In the genomic region with DNA sequence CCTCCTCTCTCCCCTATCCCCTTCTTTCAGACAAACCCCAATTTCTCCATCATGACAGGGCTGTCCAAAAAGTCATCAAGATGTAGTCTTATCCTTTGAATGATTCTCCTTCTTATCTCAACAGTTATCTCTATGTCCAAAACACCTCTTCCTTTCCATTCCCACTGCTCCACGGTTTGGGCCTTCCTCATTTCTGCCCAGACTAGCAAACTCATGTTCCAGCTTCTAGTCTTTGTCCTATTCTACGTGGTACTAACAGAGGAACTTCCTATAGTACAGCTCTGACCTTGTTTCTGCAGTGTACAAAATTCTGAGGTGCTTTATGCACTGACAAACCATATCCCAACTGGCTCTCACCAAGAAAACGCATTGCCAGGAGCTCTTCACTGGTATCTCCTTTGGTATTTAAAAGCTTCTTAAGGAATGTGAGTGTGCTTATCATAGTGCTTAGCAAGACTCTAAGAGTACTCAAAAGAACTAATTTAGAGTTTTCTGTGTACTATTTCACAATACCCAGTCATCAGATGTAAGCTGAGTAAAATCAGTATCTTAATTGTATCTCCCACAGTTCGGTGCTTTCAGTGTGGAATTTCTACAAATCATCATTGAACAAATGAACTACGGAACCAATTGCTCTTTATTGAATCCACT, we compare ENCODE assay signal across 23 cellular contexts.
DNase-seq lines count a peak whose midpoint lies in the region; ATAC-seq and TF ChIP-seq lines count a peak whose summit lies in the region.
"Had no signal": no experiment of that assay in that cellular context is flagged by ENCODE, and none has a peak within 500 bp of the region (broad histone marks: within the 10 kb centered on the region; RNA-seq: fewer than 3 reads in every experiment).

No MANE protein-coding gene starts in this region.

- no peak for TF ChIP-seq CTCF in cardiac fibroblast (IDR thresholded peaks at IDR 0.05; ENCODE audit: low read depth, low read length)

- H3K18ac ChIP-seq in mesendoderm (ENCODE audit: low read length): no peak overlapping the region

- H3K4me2 ChIP-seq in mesendoderm (ENCODE audit: low read length): no peak overlapping the region

- no peak overlapping the region for H4K8ac ChIP-seq in mesendoderm (ENCODE audit: low read depth, low read length)

- no CpG with 5 or more reads among the region's 5 CpGs for WGBS in mesendoderm (ENCODE audit: extremely low coverage, insufficient coverage, low lambda C conversion rate)

- H3K4ac ChIP-seq in mesendoderm (ENCODE audit: low read depth, low read length): no peak overlapping the region

- H3K79me1 ChIP-seq in mesendoderm (ENCODE audit: low read length): peaks cover 9% of the 10 kb centered on the region

- H2AK5ac ChIP-seq in mesendoderm (ENCODE audit: low read length): peak overlapping the region; percentile 51

- peaks cover 29% of the 10 kb centered on the region for H3K4me1 ChIP-seq in mesendoderm (ENCODE audit: control insufficient read depth, low read depth, low read length)

- H2BK15ac ChIP-seq in mesendoderm (replicated peaks; ENCODE audit: low read depth): no peak overlapping the region

- H4K5ac ChIP-seq in mesendoderm (ENCODE audit: low read length): no peak overlapping the region

- no peak overlapping the region for H3K23ac ChIP-seq in mesendoderm (ENCODE audit: low read length)

- DNase-seq in EH (ENCODE audit: low read depth) (peak; percentile 64), OCI-M1 (lab: John Stamatoyannopoulos, UW) (peak; percentile 47), cardiac fibroblast (ENCODE audit: low read depth in 2 of 2) (peak; percentile 47 to 71), mesendoderm (peak; percentile 69), NCI-H774 (lab: John Stamatoyannopoulos, UW) (no peak)
- DNase-seq: activated CD4-positive, alpha-beta T cell treated with anti-CD3 and anti-CD28 coated beads, Interleukin-2, amount 50 U/mL, for 48 hours; activated effector memory CD4-positive, alpha-beta T cell treated with Interleukin-2 at 50 U/mL for 16 hours; adrenal gland; CD8-positive, alpha-beta T cell; dorsolateral prefrontal cortex; natural killer cell; NCI-H1436 treated with DMSO at 0.1 percent for 48 hours; NCI-H526; sigmoid colon; thyroid gland; WERI-Rb-1 had no signal

- H3K9ac ChIP-seq in mesendoderm (ENCODE audit: low read length): no peak overlapping the region

- TF ChIP-seq POLR2A in GM18505 (IDR thresholded peaks at IDR 0.05; ENCODE audit: borderline replicate concordance, extremely low read depth, insufficient read depth, insufficient read length): no peak

- peaks cover 2% of the 10 kb centered on the region for H3K79me2 ChIP-seq in mesendoderm (ENCODE audit: control insufficient read depth, insufficient read depth, low read length)

- no peaks in the 10 kb centered on the region for H3K27me3 ChIP-seq in mesendoderm (ENCODE audit: insufficient read depth, low read length, poor library complexity)
- H3K27me3 ChIP-seq: adrenal gland, cardiac muscle cell, dorsolateral prefrontal cortex, gastroesophageal sphincter, sigmoid colon, thyroid gland had no signal

- no peak overlapping the region for H3K4me3 ChIP-seq in cardiac fibroblast (replicated peaks in 1 of 2; ENCODE audit: low read depth in 2 of 2, low read length in 2 of 2)
- H3K4me3 ChIP-seq in mesendoderm (ENCODE audit: low read length): no peak overlapping the region
- H3K4me3 ChIP-seq: adrenal gland, cardiac muscle cell, dorsolateral prefrontal cortex, gastroesophageal sphincter, HAP-1, sigmoid colon, thyroid gland had no signal

- no peak overlapping the region for H3K56ac ChIP-seq in mesendoderm (ENCODE audit: low read length)

- no peak overlapping the region for H3K27ac ChIP-seq in mesendoderm (ENCODE audit: low read depth, low read length)
- H3K27ac ChIP-seq: cardiac muscle cell, dorsolateral prefrontal cortex, gastroesophageal sphincter, sigmoid colon, WERI-Rb-1 had no signal

- no peaks in the 10 kb centered on the region for H3K36me3 ChIP-seq in mesendoderm (ENCODE audit: control insufficient read depth, insufficient read depth, low read length)
- H3K36me3 ChIP-seq: adrenal gland, cardiac muscle cell, gastroesophageal sphincter, HAP-1, sigmoid colon, thyroid gland, WERI-Rb-1 had no signal

- ATAC-seq in HG03469 (IDR thresholded peaks at IDR 0.05; ENCODE audit: unreplicated experiment): no peak
- ATAC-seq in esophagus mucosa: no peak
- ATAC-seq in GM18505 (IDR thresholded peaks at IDR 0.05; ENCODE audit: unreplicated experiment): no peak
- ATAC-seq: CD8-positive, alpha-beta T cell; gastroesophageal sphincter; natural killer cell; stimulated activated memory B cell treated with anti-CD40 and anti-IgM and Interleukin-4, amounts not matched to agents 10 μg/mL and 1 μg/mL and 100 μg/mL, for 72 hours had no signal

- no peak overlapping the region for H2BK5ac ChIP-seq in mesendoderm (ENCODE audit: low read length)

- no peak overlapping the region for H2BK120ac ChIP-seq in mesendoderm (ENCODE audit: low read depth, low read length)
